1 cellular context compared by ENCODE assay signal in genomic region chr4:176323511-176324160, GRCh38.
TF ChIP-seq lines count a peak whose summit lies in the region.

No MANE protein-coding gene starts in this region.

TF ChIP-seq in GM12878, 131 proteins besides CTCF, POLR2A, EP300 and RAD21:
- TF ChIP-seq MXI1 (IDR thresholded peaks at IDR 0.05; ENCODE audit: low read depth, low read length) (no peak), PKNOX1 (IDR thresholded peaks at IDR 0.05) (peak; percentile 31; the same call in 1 of the 2 replicates), ZNF384 (IDR thresholded peaks at IDR 0.05; ENCODE audit: borderline replicate concordance, low read depth, low read length) (0 out of 2 replicates have a peak, but pooled peaks have one; percentile 18), EED (IDR thresholded peaks at IDR 0.05; ENCODE audit: low read depth) (no peak), NR2C2 (IDR thresholded peaks at IDR 0.05; ENCODE audit: borderline replicate concordance, control insufficient read depth, insufficient read length, low read depth) (no peak)
